ENCODE assay signal across 10 cellular contexts in genomic region chrX:13428055-13428786, GRCh38.
DNase-seq lines count a peak whose midpoint lies in the region; ATAC-seq lines count a peak whose summit lies in the region.
"Had no signal": no experiment of that assay in that cellular context is flagged by ENCODE, and none has a peak within 500 bp of the region (broad histone marks: within the 10 kb centered on the region; RNA-seq: fewer than 3 reads in every experiment).

No MANE protein-coding gene starts in this region.

- intact Hi-C loops in left ventricle myocardium superior (cut with micrococcal nuclease) = no loop called here

- H3K36me3 Mint-ChIP-seq in activated T-helper 17 cell treated with anti-CD3 and anti-CD28 coated beads, Interleukin-2, amount 50 U/mL, for 72 hours (ENCODE audit: low read depth) = no peaks in the 10 kb centered on the region

- peak; percentile 29 for DNase-seq in AG08395 (ENCODE audit: low spot score)
- peak; percentile 36 for DNase-seq in left kidney (ENCODE audit: low read depth, low spot score)
- DNase-seq in NCI-H2196 (lab: John Stamatoyannopoulos, UW; ENCODE audit: unreplicated experiment) = no peak
- no peak for DNase-seq in activated CD4-positive, alpha-beta T cell treated with anti-CD3 and anti-CD28 coated beads for 1 hour
- DNase-seq in left ventricle myocardium superior = no peak
- DNase-seq: activated CD4-positive, alpha-beta T cell treated with anti-CD3 and anti-CD28 coated beads, Interleukin-2, amount 10 ng/mL, durations not matched to agents 7 days and 5 days; islet precursor cell had no signal

- no peaks in the 10 kb centered on the region for H3K27me3 Mint-ChIP-seq in activated T-helper 17 cell treated with anti-CD3 and anti-CD28 coated beads, Interleukin-2, amount 50 U/mL, for 72 hours
- H3K27me3 Mint-ChIP-seq: activated CD4-positive, alpha-beta T cell treated with anti-CD3 and anti-CD28 coated beads, Interleukin-2, amount 10 ng/mL, durations not matched to agents 7 days and 5 days had no signal

- no peaks in the 10 kb centered on the region for H3K4me1 Mint-ChIP-seq in activated T-helper 17 cell treated with anti-CD3 and anti-CD28 coated beads, Interleukin-2, amount 50 U/mL, for 72 hours
- H3K4me1 Mint-ChIP-seq: activated CD4-positive, alpha-beta T cell treated with anti-CD3 and anti-CD28 coated beads, Interleukin-2, amount 10 ng/mL, durations not matched to agents 7 days and 5 days had no signal

- peak overlapping the region; percentile 40 for H3K4me3 Mint-ChIP-seq in activated T-helper 17 cell treated with anti-CD3 and anti-CD28 coated beads, Interleukin-2, amount 50 U/mL, for 72 hours
- H3K4me3 Mint-ChIP-seq: activated CD4-positive, alpha-beta T cell treated with anti-CD3 and anti-CD28 coated beads, Interleukin-2, amount 10 ng/mL, durations not matched to agents 7 days and 5 days had no signal

- H3K9me3 Mint-ChIP-seq in activated T-helper 17 cell treated with anti-CD3 and anti-CD28 coated beads, Interleukin-2, amount 50 U/mL, for 72 hours = no peaks in the 10 kb centered on the region
- H3K9me3 Mint-ChIP-seq: activated CD4-positive, alpha-beta T cell treated with anti-CD3 and anti-CD28 coated beads, Interleukin-2, amount 10 ng/mL, durations not matched to agents 7 days and 5 days had no signal

- ATAC-seq in HG02610 (IDR thresholded peaks at IDR 0.05; ENCODE audit: unreplicated experiment) = peak; percentile 40
- ATAC-seq in activated T-helper 17 cell treated with anti-CD3 and anti-CD28 coated beads, Interleukin-2, amount 50 U/mL, for 72 hours (replicated peaks) = peak; percentile 86
- ATAC-seq in HG02571 (IDR thresholded peaks at IDR 0.05; ENCODE audit: unreplicated experiment) = no peak
- no peak for ATAC-seq in left ventricle myocardium superior

- H3K27ac Mint-ChIP-seq in activated T-helper 17 cell treated with anti-CD3 and anti-CD28 coated beads, Interleukin-2, amount 50 U/mL, for 72 hours = no peak overlapping the region

Comparison
In these comparisons a context has a peak if more than half of its experiments do, and no peak if none do; other contexts are left out.
1. DNase-seq: peak in AG08395 (single experiment) and left kidney (single experiment); none in NCI-H2196 (single experiment), activated CD4-positive, alpha-beta T cell treated with anti-CD3 and anti-CD28 coated beads for 1 hour (single experiment) and left ventricle myocardium superior (single experiment).
2. ATAC-seq: peak in HG02610 (single experiment) and activated T-helper 17 cell treated with anti-CD3 and anti-CD28 coated beads, Interleukin-2, amount 50 U/mL, for 72 hours (single experiment); none in HG02571 (single experiment) and left ventricle myocardium superior (single experiment).